ENCODE assay signal across 11 cellular contexts in genomic region chr9:35673132-35673997, GRCh38. TPM values are rescaled to one million over a fixed set of nuclear protein-coding genes. Genes with fewer than 3 reads are reported as not detected.
DNase-seq lines count a peak whose midpoint lies in the region; TF ChIP-seq lines count a peak whose summit lies in the region.
"Had no signal": no experiment of that assay in that cellular context is flagged by ENCODE, and none has a peak within 500 bp of the region (broad histone marks: within the 10 kb centered on the region; RNA-seq: fewer than 3 reads in every experiment).

CA9 (plus strand) TSS chr9:35673928; CDS start chr9:35673960, 32 bp downstream.

- no peak within 1 kb of the TSS for H2BK5ac ChIP-seq in neuronal stem cell (ENCODE audit: low read length)

- CTCF ChIA-PET in activated CD4-positive, alpha-beta memory T cell treated with anti-CD3 and anti-CD28 coated beads for 36 hours (lab: Charles Lee) = interaction anchor here (0.9 to 1.8 kb wide), 3 partner anchors 15 to 62 kb away, joined by 4 to 5 read pairs (median 5); partner anchors contain the start of genes CCDC107 and RMRP

- no peaks in the 10 kb centered on the region for H3K36me3 Mint-ChIP-seq in endodermal cell (ENCODE audit: low read depth)
- H3K36me3 Mint-ChIP-seq in activated CD4-positive, alpha-beta memory T cell treated with anti-CD3 and anti-CD28 coated beads for 36 hours = no peaks in the 10 kb centered on the region

- no peaks in the 10 kb centered on the region for H3K79me1 ChIP-seq in neuronal stem cell (ENCODE audit: low read depth, low read length)

- no peak within 1 kb of the TSS for H3K14ac ChIP-seq in neuronal stem cell (ENCODE audit: low read length)

- 86 to 89% methylated on average over 4 to 9 of the region's 9 CpGs for WGBS in endodermal cell (ENCODE audit: insufficient coverage in 1 of 2, insufficient read length in 1 of 2), 2 experiments
- no CpG with 5 or more reads among the region's 9 CpGs for WGBS in neuronal stem cell (ENCODE audit: extremely low coverage in 2 of 2, insufficient read length in 2 of 2, insufficient replicate concordance in 1 of 2), 2 donors

- H3K27me3 Mint-ChIP-seq in endodermal cell (ENCODE audit: insufficient read depth) = peaks cover 24% of the 10 kb centered on the region
- peaks cover 9% of the 10 kb centered on the region for H3K27me3 Mint-ChIP-seq in activated CD4-positive, alpha-beta memory T cell treated with anti-CD3 and anti-CD28 coated beads for 36 hours

- POLR2A ChIA-PET in activated CD4-positive, alpha-beta memory T cell treated with anti-CD3 and anti-CD28 coated beads for 36 hours (lab: Charles Lee) = no interaction called here

- H2AFZ ChIP-seq in neuronal stem cell (ENCODE audit: low read length) = no peak within 1 kb of the TSS

- H2BK120ac ChIP-seq in neuronal stem cell (ENCODE audit: low read depth, low read length) = no peak within 1 kb of the TSS

- peak within 1 kb of the TSS; percentile 68 for H3K4me3 Mint-ChIP-seq in endodermal cell
- no peak within 1 kb of the TSS for H3K4me3 Mint-ChIP-seq in activated CD4-positive, alpha-beta memory T cell treated with anti-CD3 and anti-CD28 coated beads for 36 hours

- H3K4me3 ChIP-seq in endodermal cell (ENCODE audit: low read length) (no peak within 1 kb of the TSS), neuronal stem cell (ENCODE audit: low read length in 2 of 2) (no peak within 1 kb of the TSS), SJCRH30 (no peak within 1 kb of the TSS)

- H3K4me2 ChIP-seq in neuronal stem cell (ENCODE audit: insufficient read depth, low read length, poor library complexity, severe bottlenecking) = no peak within 1 kb of the TSS

- H3K4ac ChIP-seq in neuronal stem cell (ENCODE audit: low read length) = peak within 1 kb of the TSS; percentile 8

- no peak within 1 kb of the TSS for H3K18ac ChIP-seq in neuronal stem cell (ENCODE audit: low read length)

- no peak within 1 kb of the TSS for H2BK12ac ChIP-seq in neuronal stem cell (ENCODE audit: low read length)

- H3K27me3 ChIP-seq in endodermal cell (ENCODE audit: control insufficient read depth, insufficient read depth, low read length, poor library complexity, severe bottlenecking) (peaks cover 18% of the 10 kb centered on the region), neuronal stem cell (ENCODE audit: control insufficient read depth in 3 of 3, insufficient read depth in 3 of 3, low read depth in 1 of 3, low read length in 3 of 3) (peaks cover 0 to 34% (median 0%) of the 10 kb centered on the region in 3 experiments), SJCRH30 (no peaks in the 10 kb centered on the region)

- peak; percentile 53 for DNase-seq in DMS53 (lab: John Stamatoyannopoulos, UW)
- peak; percentile 66 for DNase-seq in NCI-H2196 treated with DMSO at 0.1 percent for 48 hours (lab: John Stamatoyannopoulos, UW; ENCODE audit: unreplicated experiment)
- no peak for DNase-seq in endodermal cell
- no peak for DNase-seq in neuronal stem cell (ENCODE audit: low spot score)
- no peak for DNase-seq in MV-4-11 (lab: John Stamatoyannopoulos, UW)
- no peak for DNase-seq in stimulated activated CD4-positive, alpha-beta T cell treated with anti-CD3 and anti-CD28 coated beads, Interleukin-15, amount 100 ng/mL, for 24 hours
- no peak for DNase-seq in SJCRH30
- DNase-seq in activated CD4-positive, alpha-beta memory T cell treated with anti-CD3 and anti-CD28 coated beads for 36 hours = no peak
- DNase-seq: GDM1; stimulated activated CD4-positive, alpha-beta T cell treated with anti-CD3 and anti-CD28 coated beads, Interleukin-2, amount 100 ng/mL, for 24 hours; SW 1271 had no signal

- intact Hi-C loops in activated CD4-positive, alpha-beta memory T cell treated with anti-CD3 and anti-CD28 coated beads for 36 hours (cut with micrococcal nuclease) = no loop called here

- H3K27ac Mint-ChIP-seq in endodermal cell = no peak within 1 kb of the TSS
- no peak within 1 kb of the TSS for H3K27ac Mint-ChIP-seq in activated CD4-positive, alpha-beta memory T cell treated with anti-CD3 and anti-CD28 coated beads for 36 hours

- H3K4me1 Mint-ChIP-seq in endodermal cell = peaks cover 9% of the 10 kb centered on the region
- peaks cover 4% of the 10 kb centered on the region for H3K4me1 Mint-ChIP-seq in activated CD4-positive, alpha-beta memory T cell treated with anti-CD3 and anti-CD28 coated beads for 36 hours (ENCODE audit: low read depth)

- H3K27ac ChIP-seq in endodermal cell (ENCODE audit: low read depth, low read length) (no peak within 1 kb of the TSS), neuronal stem cell (replicated peaks; ENCODE audit: low read length) (no peak within 1 kb of the TSS), SJCRH30 (no peak within 1 kb of the TSS)

- H3K4me1 ChIP-seq in endodermal cell (ENCODE audit: control insufficient read depth, insufficient read depth, low read length) (no peaks in the 10 kb centered on the region), neuronal stem cell (ENCODE audit: control insufficient read depth in 2 of 2, insufficient read depth in 1 of 2, low read depth in 1 of 2, low read length in 2 of 2) (peaks cover 0 to 6% of the 10 kb centered on the region in 2 donors), SJCRH30 (peaks cover 20% of the 10 kb centered on the region)

- H3K9ac ChIP-seq in endodermal cell (ENCODE audit: extremely low read depth, low read length, poor library complexity, severe bottlenecking) = no peak within 1 kb of the TSS
- peak within 1 kb of the TSS; percentile 50 for H3K9ac ChIP-seq in neuronal stem cell (ENCODE audit: low read depth, low read length, poor library complexity)

- peak within 1 kb of the TSS; percentile 91 for H2AK5ac ChIP-seq in neuronal stem cell (ENCODE audit: low read depth, low read length)

- peak within 1 kb of the TSS; percentile 72 for H2BK15ac ChIP-seq in neuronal stem cell (ENCODE audit: low read length)

- H3K9me3 ChIP-seq in endodermal cell (ENCODE audit: control insufficient read depth, low read length) = no peaks in the 10 kb centered on the region
- no peaks in the 10 kb centered on the region for H3K9me3 ChIP-seq in neuronal stem cell (replicated peaks in 1 of 2; ENCODE audit: control insufficient read depth in 2 of 2, insufficient read depth in 1 of 2, low read depth in 1 of 2, low read length in 2 of 2)
- no peaks in the 10 kb centered on the region for H3K9me3 ChIP-seq in SJCRH30 (replicated peaks)

- no peak for TF ChIP-seq CTCF in endodermal cell (conservative IDR thresholded peaks at IDR 0.05)

- H3K9me3 Mint-ChIP-seq in endodermal cell = no peaks in the 10 kb centered on the region
- H3K9me3 Mint-ChIP-seq in activated CD4-positive, alpha-beta memory T cell treated with anti-CD3 and anti-CD28 coated beads for 36 hours = no peaks in the 10 kb centered on the region

- H4K8ac ChIP-seq in neuronal stem cell (ENCODE audit: low read depth, low read length) = no peak within 1 kb of the TSS

- H3K36me3 ChIP-seq in endodermal cell (ENCODE audit: control insufficient read depth, insufficient read depth, low read length) (no peaks in the 10 kb centered on the region), neuronal stem cell (replicated peaks in 1 of 2; ENCODE audit: control insufficient read depth in 2 of 2, insufficient read depth in 2 of 2, low read length in 2 of 2) (no peaks in the 10 kb centered on the region), SJCRH30 (no peaks in the 10 kb centered on the region)

- peak within 1 kb of the TSS; percentile 77 for H3K23ac ChIP-seq in neuronal stem cell (ENCODE audit: low read depth, low read length, poor library complexity)

- H4K91ac ChIP-seq in neuronal stem cell (ENCODE audit: low read depth, low read length, poor library complexity) = no peak within 1 kb of the TSS

RNA-seq across cellular contexts. Expression of gene CA9, which starts in this region (rescaled TPM):
- total RNA-seq in endodermal cell = 1 to 10 TPM; 1.8 to 3.6 TPM
- 1.6 TPM for polyA plus RNA-seq in endodermal cell (2013, experiment 1 of 2)
- polyA plus RNA-seq in endodermal cell (2013, experiment 2 of 2) = 0.33 TPM
- polyA plus RNA-seq in neuronal stem cell (2013, experiment 1 of 2) = 1.1 TPM
- polyA plus RNA-seq in neuronal stem cell (2013, experiment 2 of 2) = 1.7 TPM
- total RNA-seq in SJCRH30 (2014; rRNA removed; shearing (Covaris generic)) = 2.5 and 3.2 TPM in 2 replicates
- 1 to 10 TPM in 1 of 2 experiments, under 1 TPM in 1; 0.90 to 1.6 TPM for total RNA-seq in activated CD4-positive, alpha-beta memory T cell treated with anti-CD3 and anti-CD28 coated beads for 36 hours

Comparison
In these comparisons a context has a peak if more than half of its experiments do, and no peak if none do; other contexts are left out.
1. DNase-seq: peak in DMS53 (single experiment) and NCI-H2196 treated with DMSO at 0.1 percent for 48 hours (single experiment); none in endodermal cell (single experiment), neuronal stem cell (single experiment), MV-4-11 (single experiment), stimulated activated CD4-positive, alpha-beta T cell treated with anti-CD3 and anti-CD28 coated beads, Interleukin-15, amount 100 ng/mL, for 24 hours (single experiment), SJCRH30 (0 of 2) and activated CD4-positive, alpha-beta memory T cell treated with anti-CD3 and anti-CD28 coated beads for 36 hours (single experiment).